1 cellular context compared by ENCODE assay signal in genomic region chr14:103090481-103091020, GRCh38.
TF ChIP-seq lines count a peak whose summit lies in the region.

No MANE protein-coding gene starts in this region.

TF ChIP-seq in H1, 55 proteins besides CTCF, POLR2A, EP300 and RAD21:
- no peak for TF ChIP-seq TAF1 (IDR thresholded peaks at IDR 0.05; ENCODE audit: low read depth, low read length)
- no peak for TF ChIP-seq KDM1A (IDR thresholded peaks at IDR 0.05; ENCODE audit: borderline replicate concordance, low read length)
- no peak for TF ChIP-seq SIRT6 (IDR thresholded peaks at IDR 0.05; ENCODE audit: low read length)
- TF ChIP-seq JUND (IDR thresholded peaks at IDR 0.05; ENCODE audit: low read length), result no peak
- no peak for TF ChIP-seq GTF2F1 (IDR thresholded peaks at IDR 0.05; ENCODE audit: borderline replicate concordance, low read depth, low read length)
- TF ChIP-seq HDAC6 (IDR thresholded peaks at IDR 0.05; ENCODE audit: low read depth, low read length), result no peak
- no peak for TF ChIP-seq CHD7 (IDR thresholded peaks at IDR 0.05; ENCODE audit: insufficient replicate concordance, low read length)
- TF ChIP-seq TBP (IDR thresholded peaks at IDR 0.05; ENCODE audit: low read depth, low read length), result no peak
- TF ChIP-seq ATF3 (IDR thresholded peaks at IDR 0.05; ENCODE audit: insufficient read depth, low read depth, low read length), result no peak
- no peak for TF ChIP-seq RFX5 (IDR thresholded peaks at IDR 0.05; ENCODE audit: borderline replicate concordance, low read depth, low read length)
- TF ChIP-seq ASH2L (IDR thresholded peaks at IDR 0.05; ENCODE audit: low read length), result no peak
